Comparison of ENCODE assay signal across 10 cellular contexts in the genomic region with DNA sequence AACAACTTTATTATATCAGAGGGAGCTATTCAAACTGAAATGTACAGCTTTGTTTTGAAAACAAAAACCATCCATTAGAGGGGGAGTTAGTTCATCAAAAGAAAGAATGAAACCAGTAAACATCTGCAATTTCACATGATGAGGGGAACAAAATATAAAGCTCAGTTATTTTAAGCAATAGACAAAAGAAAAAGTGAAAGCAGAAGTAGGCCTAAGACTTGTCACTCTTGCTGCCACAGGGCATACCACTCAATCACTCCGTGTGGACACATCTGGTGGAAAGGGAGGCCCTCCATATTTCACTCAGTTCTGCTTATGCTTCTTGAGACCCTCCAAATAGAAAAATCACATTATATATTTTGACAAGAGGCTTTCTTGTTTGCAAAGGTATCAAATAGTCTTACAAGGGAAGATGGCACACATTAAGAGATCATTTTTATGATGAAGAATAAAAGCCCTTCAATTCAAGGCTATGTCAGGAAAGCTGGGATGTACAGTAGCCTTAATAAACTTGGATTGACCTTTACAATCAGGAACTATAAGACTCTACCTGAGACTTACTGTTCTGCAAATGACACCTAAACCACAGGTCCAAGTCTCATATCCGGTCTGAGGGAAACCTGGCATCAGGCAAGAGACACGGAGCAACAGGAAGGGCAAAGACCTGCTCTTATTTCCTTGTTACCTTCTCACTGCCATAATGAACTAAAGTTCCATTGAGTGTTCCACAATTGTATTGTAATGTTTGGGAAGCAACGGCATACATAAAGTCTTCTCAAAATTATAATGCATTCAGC.
A peak's percentile ranks its signal among the peaks of the same experiment; 100 is the strongest.
DNase-seq lines count a peak whose midpoint lies in the region; ATAC-seq, FAIRE-seq and TF ChIP-seq lines count a peak whose summit lies in the region.
"Had no signal": no experiment of that assay in that cellular context is flagged by ENCODE, and none has a peak within 500 bp of the region (broad histone marks: within the 10 kb centered on the region; RNA-seq: fewer than 3 reads in every experiment).

No MANE protein-coding gene starts in this region.

- H3K36me3 Mint-ChIP-seq in activated naive CD8-positive, alpha-beta T cell treated with anti-CD3 and anti-CD28 coated beads for 36 hours: no peaks in the 10 kb centered on the region

- no peak for DNase-seq in GM12892 (ENCODE audit: insufficient read length)
- DNase-seq in GM20000 (ENCODE audit: low spot score): peak; percentile 50
- DNase-seq in activated naive CD8-positive, alpha-beta T cell treated with anti-CD3 and anti-CD28 coated beads for 36 hours: no peak
- DNase-seq in NCI-H1694 treated with DMSO at 0.1 percent for 48 hours (lab: John Stamatoyannopoulos, UW): no peak
- DNase-seq in NCI-H2227 (lab: John Stamatoyannopoulos, UW; ENCODE audit: unreplicated experiment): no peak
- DNase-seq in activated CD4-positive, alpha-beta T cell treated with anti-CD3 and anti-CD28 coated beads, Interleukin-2, amount 50 U/mL, for 48 hours: no peak
- DNase-seq in NCI-H774 (lab: John Stamatoyannopoulos, UW): no peak
- DNase-seq: activated CD4-positive, alpha-beta T cell treated with anti-CD3 and anti-CD28 coated beads, Interleukin-2, amount 10 ng/mL, durations not matched to agents 7 days and 5 days had no signal

- H3K4me3 Mint-ChIP-seq in activated naive CD8-positive, alpha-beta T cell treated with anti-CD3 and anti-CD28 coated beads for 36 hours: no peak overlapping the region
- H3K4me3 Mint-ChIP-seq: activated CD4-positive, alpha-beta T cell treated with anti-CD3 and anti-CD28 coated beads, Interleukin-2, amount 10 ng/mL, durations not matched to agents 7 days and 5 days; nephron had no signal

- peaks cover 34% of the 10 kb centered on the region for H3K4me1 Mint-ChIP-seq in activated naive CD8-positive, alpha-beta T cell treated with anti-CD3 and anti-CD28 coated beads for 36 hours

- FAIRE-seq in GM12892 (lab: Jason Lieb, UNC): peak; percentile 76

- peak overlapping the region; percentile 42 for H3K27ac Mint-ChIP-seq in activated naive CD8-positive, alpha-beta T cell treated with anti-CD3 and anti-CD28 coated beads for 36 hours
- H3K27ac Mint-ChIP-seq: activated CD4-positive, alpha-beta T cell treated with anti-CD3 and anti-CD28 coated beads, Interleukin-2, amount 10 ng/mL, durations not matched to agents 7 days and 5 days had no signal

- no peaks in the 10 kb centered on the region for H3K9me3 Mint-ChIP-seq in activated naive CD8-positive, alpha-beta T cell treated with anti-CD3 and anti-CD28 coated beads for 36 hours
- H3K9me3 Mint-ChIP-seq: activated CD4-positive, alpha-beta T cell treated with anti-CD3 and anti-CD28 coated beads, Interleukin-2, amount 10 ng/mL, durations not matched to agents 7 days and 5 days; nephron had no signal

- TF ChIP-seq POLR2A in GM12892 (IDR thresholded peaks at IDR 0.05; ENCODE audit: low read depth, low read length): no peak

- no peaks in the 10 kb centered on the region for H3K27me3 Mint-ChIP-seq in activated naive CD8-positive, alpha-beta T cell treated with anti-CD3 and anti-CD28 coated beads for 36 hours

- ATAC-seq in HG03196 (IDR thresholded peaks at IDR 0.05; ENCODE audit: unreplicated experiment): peak; percentile 93

- no peak for TF ChIP-seq CTCF in GM20000 (IDR thresholded peaks at IDR 0.05; ENCODE audit: extremely low read depth, missing control alignments)
